ENCODE assay signal across 16 cellular contexts in the genomic region with DNA sequence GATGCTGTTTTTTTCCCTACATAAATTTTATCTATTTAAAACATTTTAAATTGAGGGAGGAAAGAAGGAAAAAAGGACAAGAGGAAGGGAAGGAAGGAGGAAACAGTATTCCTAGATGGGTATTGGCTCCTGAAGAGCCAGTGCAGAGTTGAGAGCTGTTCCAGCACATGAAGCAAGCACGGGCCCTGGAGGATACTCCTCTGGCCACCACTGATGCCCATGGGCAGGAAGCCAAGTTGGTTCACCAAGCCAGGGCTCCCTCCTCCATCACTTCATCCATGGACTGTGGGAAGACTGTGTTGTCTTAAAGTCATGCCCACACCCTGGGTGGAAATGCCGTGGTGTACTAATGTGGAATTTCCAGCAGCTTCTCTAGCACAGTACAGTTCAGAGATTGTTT. TPM values are rescaled to one million over a fixed set of nuclear protein-coding genes. Genes with fewer than 3 reads are reported as not detected.
A peak's percentile ranks its signal among the peaks of the same experiment; 100 is the strongest.
DNase-seq lines count a peak whose midpoint lies in the region; ATAC-seq, FAIRE-seq and TF ChIP-seq lines count a peak whose summit lies in the region.
"Had no signal": no experiment of that assay in that cellular context is flagged by ENCODE, and none has a peak within 500 bp of the region (broad histone marks: within the 10 kb centered on the region; RNA-seq: fewer than 3 reads in every experiment).

No MANE protein-coding gene starts in this region.

- TF ChIP-seq CTCF in mammary epithelial cell (conservative IDR thresholded peaks at IDR 0.05 in 1 of 2, IDR thresholded peaks at IDR 0.05 in 1 of 2; ENCODE audit: extremely low read depth in 1 of 2, insufficient read depth in 1 of 2, low read depth in 1 of 2, low read length in 2 of 2) (no peak), breast epithelium (IDR thresholded peaks at IDR 0.05) (no peak), thyroid gland (IDR thresholded peaks at IDR 0.05) (no peak)

- no TSS peak for BruUV-seq in mammary epithelial cell (replicated peaks; lab: Mats Ljungman, UMichigan)

- H3K4me3 ChIP-seq in mammary epithelial cell (replicated peaks in 1 of 3; ENCODE audit: insufficient read depth in 1 of 3, low read depth in 2 of 3, low read length in 3 of 3) = no peak overlapping the region
- H3K4me3 ChIP-seq in breast epithelium = no peak overlapping the region
- H3K4me3 ChIP-seq in thyroid gland (replicated peaks in 1 of 3) = no peak overlapping the region
- H3K4me3 ChIP-seq: HAP-1 had no signal

- no peaks in the 10 kb centered on the region for H4K20me1 ChIP-seq in mammary epithelial cell (ENCODE audit: insufficient read depth, low read length)

- no peak for FAIRE-seq in GM12891 (lab: Jason Lieb, UNC)
- FAIRE-seq: H54 had no signal

- peak; percentile 23 for DNase-seq in mammary epithelial cell
- DNase-seq in breast epithelium (ENCODE audit: low spot score in 2 of 2) = no peak
- DNase-seq in left colon = no peak
- DNase-seq in thyroid gland = peak; percentile 21 to 25
- DNase-seq in GM12891 (ENCODE audit: insufficient read length, low spot score) = no peak
- DNase-seq in NCI-H2196 treated with DMSO at 0.1 percent for 48 hours (lab: John Stamatoyannopoulos, UW; ENCODE audit: unreplicated experiment) = no peak
- DNase-seq: C1 segment of cervical spinal cord; CD4-positive, alpha-beta memory T cell; DMS153; DMS79 treated with DMSO at 0.1 percent for 48 hours; GF-D8; GOT3; HFFc6 had no signal

- TF ChIP-seq POLR2A in breast epithelium (IDR thresholded peaks at IDR 0.05) (no peak), thyroid gland (IDR thresholded peaks at IDR 0.05) (no peak), GM12891 (IDR thresholded peaks at IDR 0.05; ENCODE audit: low read depth, low read length) (no peak)

- no peak overlapping the region for H2AFZ ChIP-seq in mammary epithelial cell (ENCODE audit: low read depth, low read length)

- ATAC-seq in left colon = peak; percentile 37

- H3K79me2 ChIP-seq in mammary epithelial cell (ENCODE audit: insufficient read depth, low read length) = no peaks in the 10 kb centered on the region

- H3K4me1 ChIP-seq in mammary epithelial cell (ENCODE audit: insufficient read depth, low read length) = peaks cover 5% of the 10 kb centered on the region
- H3K4me1 ChIP-seq in breast epithelium = no peaks in the 10 kb centered on the region
- H3K4me1 ChIP-seq in thyroid gland = no peaks in the 10 kb centered on the region
- H3K4me1 ChIP-seq: HAP-1 had no signal

- intact Hi-C loops in mammary epithelial cell (cut with micrococcal nuclease) (no loop called here), breast epithelium (cut with DNase I; ENCODE audit: low total_unique reads) (no loop called here), left colon (cut with DNase I, micrococcal nuclease) (no loop called here), thyroid gland (cut with DNase I) (no loop called here)

- H3K27ac ChIP-seq in mammary epithelial cell (ENCODE audit: insufficient read depth, low read depth, low read length) = no peak overlapping the region
- H3K27ac ChIP-seq in breast epithelium = no peak overlapping the region
- H3K27ac ChIP-seq in thyroid gland = no peak overlapping the region

- no peaks in the 10 kb centered on the region for H3K27me3 ChIP-seq in mammary epithelial cell (ENCODE audit: insufficient read depth, low read length)
- no peaks in the 10 kb centered on the region for H3K27me3 ChIP-seq in breast epithelium
- H3K27me3 ChIP-seq in thyroid gland = no peaks in the 10 kb centered on the region

- peaks cover 6% of the 10 kb centered on the region for H3K9me3 ChIP-seq in mammary epithelial cell (replicated peaks; ENCODE audit: insufficient read depth, low read length)
- H3K9me3 ChIP-seq in breast epithelium = no peaks in the 10 kb centered on the region
- no peaks in the 10 kb centered on the region for H3K9me3 ChIP-seq in thyroid gland
- H3K9me3 ChIP-seq: HAP-1 had no signal

- CTCF ChIA-PET in mammary epithelial cell (lab: Charles Lee; ENCODE audit: low non-redundant PET) = no interaction called here

- H3K36me3 ChIP-seq in mammary epithelial cell (ENCODE audit: insufficient read depth, low read length) (no peaks in the 10 kb centered on the region), breast epithelium (no peaks in the 10 kb centered on the region), thyroid gland (no peaks in the 10 kb centered on the region)
- H3K36me3 ChIP-seq: HAP-1 had no signal

- 80% methylated on average over 2 of the region's 2 CpGs for WGBS in mammary epithelial cell (ENCODE audit: low coverage, missing lambda C conversion rate)
- WGBS in thyroid gland, 2 donors = 35 to 38% methylated on average over 2 of the region's 2 CpGs

- no peak overlapping the region for H3K4me2 ChIP-seq in mammary epithelial cell (ENCODE audit: insufficient read depth, low read depth, low read length)

- dilution Hi-C loops in mammary epithelial cell (cut with HindIII; ENCODE audit: low sequenced_read_pairs) = no loop called here

- in situ Hi-C loops in mammary epithelial cell (cut with MboI; ENCODE audit: low sequenced_read_pairs in 2 of 2) = no loop called here

- no peak overlapping the region for H3K9ac ChIP-seq in mammary epithelial cell (ENCODE audit: insufficient read depth, low read length)

TF ChIP-seq in GM12891, 5 proteins besides CTCF, POLR2A, EP300 and RAD21:
- TF ChIP-seq PAX5 (IDR thresholded peaks at IDR 0.05; ENCODE audit: insufficient read depth, low read length, severe bottlenecking) (no peak), POLR2AphosphoS5 (IDR thresholded peaks at IDR 0.05; ENCODE audit: low read depth, low read length) (no peak), TAF1 (IDR thresholded peaks at IDR 0.05; ENCODE audit: low read depth, low read length) (no peak)

RNA-seq across cellular contexts. Expression of a gene that starts 23.8 kb away (rescaled TPM):
- total RNA-seq in mammary epithelial cell (not detected), breast epithelium (under 1 TPM; 0.16 to 0.33 (median 0.29) TPM), left colon (10 to 100 TPM; 11.6 to 48.3 TPM), thyroid gland (1 to 10 TPM in 1 of 4 donors, under 1 TPM in 1, not detected in 2; 0.22 to 1.1 TPM)
- polyA plus RNA-seq in mammary epithelial cell = not detected
- not detected for polyA minus RNA-seq in mammary epithelial cell
- 0.01 TPM for polyA plus RNA-seq in GM12891 (2012; ENCODE audit: low read depth, missing spikeins)
- total RNA-seq: A172, HFFc6 had no signal

Comparison
In these comparisons a context has a peak if more than half of its experiments do, and no peak if none do; other contexts are left out.
1. DNase-seq: peak in mammary epithelial cell (single experiment) and thyroid gland (2 of 2); none in breast epithelium (0 of 2), left colon (0 of 2), GM12891 (single experiment) and NCI-H2196 treated with DMSO at 0.1 percent for 48 hours (single experiment).
2. RNA of a gene that starts 23.8 kb away (total RNA-seq): 11.6 to 48.3 TPM in left colon; 0.16 to 0.33 TPM in breast epithelium, 0.22 to 1.1 TPM in thyroid gland and not detected in mammary epithelial cell; every median in the first group is over 4 times any median in the second.